ENCODE assay signal across 8 cellular contexts in the genomic region with DNA sequence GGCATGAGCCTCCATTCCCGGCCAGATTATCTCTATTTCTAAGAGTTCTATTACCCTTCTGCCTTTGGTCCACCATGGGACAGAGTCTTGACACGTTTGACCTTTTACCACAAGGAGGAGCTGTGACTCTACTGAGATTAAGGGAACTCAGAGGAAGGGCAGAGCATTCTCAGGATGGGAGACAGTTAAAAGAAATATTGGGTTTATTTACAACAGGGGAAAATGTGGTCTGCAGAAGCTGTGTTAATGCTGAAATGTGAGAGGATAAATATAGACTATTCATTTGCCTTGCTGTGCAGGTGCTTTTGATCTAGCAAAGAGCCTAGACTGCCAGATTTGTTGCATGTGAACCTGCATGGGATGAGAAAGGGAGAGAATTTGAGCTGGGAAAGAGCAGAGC. TPM values are rescaled to one million over a fixed set of nuclear protein-coding genes. Genes with fewer than 3 reads are reported as not detected.
DNase-seq lines count a peak whose midpoint lies in the region; ATAC-seq, FAIRE-seq and TF ChIP-seq lines count a peak whose summit lies in the region.

No MANE protein-coding gene starts in this region.

- no peak overlapping the region for H3K27ac ChIP-seq in left ventricle myocardium inferior (replicated peaks)
- H3K27ac ChIP-seq in heart left ventricle: no peak overlapping the region
- H3K27ac ChIP-seq in dorsolateral prefrontal cortex: no peak overlapping the region

- TF ChIP-seq CTCF in left ventricle myocardium inferior (IDR thresholded peaks at IDR 0.05; ENCODE audit: borderline replicate concordance): peak; percentile 23
- TF ChIP-seq CTCF in heart left ventricle (IDR thresholded peaks at IDR 0.05): peak in 6 of 12 donors; percentile 10 to 35 (median 20)
- TF ChIP-seq CTCF in dorsolateral prefrontal cortex (IDR thresholded peaks at IDR 0.05 in 54 of 56, conservative IDR thresholded peaks at IDR 0.05 in 2 of 56; ENCODE audit: low read depth in 1 of 56, partially characterized antibody in 56 of 56): peak in 54 of 56 donors; percentile 17 to 67 (median 45)

- H3K4me3 ChIP-seq in left ventricle myocardium inferior (no peak overlapping the region), heart left ventricle (no peak overlapping the region), dorsolateral prefrontal cortex (no peak overlapping the region)

- WGBS in heart left ventricle, 4 donors: 5 to 24% (median 9%) methylated on average over 2 of the region's 2 CpGs

- intact Hi-C loops in left ventricle myocardium inferior (cut with micrococcal nuclease) (no loop called here), heart left ventricle (cut with DNase I) (no loop called here), dorsolateral prefrontal cortex (cut with DNase I) (loop anchor here in 1 of 2 donors (1.0 kb wide), 1 partner anchor 49 kb away; no protein-coding TSS in a partner anchor)

- H3K9me3 ChIP-seq in left ventricle myocardium inferior (replicated peaks) (no peaks in the 10 kb centered on the region), heart left ventricle (no peaks in the 10 kb centered on the region)

- FAIRE-seq in urothelium cell line (lab: Jason Lieb, UNC): no peak

- H3K4me1 ChIP-seq in left ventricle myocardium inferior: no peaks in the 10 kb centered on the region
- no peaks in the 10 kb centered on the region for H3K4me1 ChIP-seq in heart left ventricle

- H3K36me3 ChIP-seq in left ventricle myocardium inferior (no peaks in the 10 kb centered on the region), heart left ventricle (no peaks in the 10 kb centered on the region)

- no peak for TF ChIP-seq POLR2A in heart left ventricle (IDR thresholded peaks at IDR 0.05)

- DNase-seq in left ventricle myocardium inferior: no peak
- no peak for DNase-seq in heart left ventricle
- DNase-seq in MV-4-11 (lab: John Stamatoyannopoulos, UW): peak; percentile 37
- DNase-seq in dorsolateral prefrontal cortex: no peak
- DNase-seq in urothelium cell line (ENCODE audit: low spot score): peak; percentile 31
- no peak for DNase-seq in NCI-H2227 treated with DMSO at 0.1 percent for 48 hours (lab: John Stamatoyannopoulos, UW)

- H3K27me3 ChIP-seq in left ventricle myocardium inferior (ENCODE audit: low read depth) (peaks cover 40% of the 10 kb centered on the region), heart left ventricle (peaks cover 0 to 18% (median 0%) of the 10 kb centered on the region in 9 donors), dorsolateral prefrontal cortex (peaks cover 0 to 9% (median 0%) of the 10 kb centered on the region in 45 donors)

- ATAC-seq in heart left ventricle: no peak
- no peak for ATAC-seq in HG03045 (IDR thresholded peaks at IDR 0.05; ENCODE audit: unreplicated experiment)
- no peak for ATAC-seq in esophagus mucosa

RNA-seq across cellular contexts. Expression of a gene that starts 45.8 kb away (rescaled TPM):
- not detected for total RNA-seq in left ventricle myocardium inferior
- total RNA-seq in heart left ventricle: not detected
- not detected for polyA plus RNA-seq in heart left ventricle
- not detected for total RNA-seq in dorsolateral prefrontal cortex
- total RNA-seq in esophagus mucosa: not detected

Comparison
In these comparisons a context has a peak if more than half of its experiments do, and no peak if none do; other contexts are left out.
1. DNase-seq: peak in MV-4-11 (single experiment) and urothelium cell line (single experiment); none in left ventricle myocardium inferior (single experiment), heart left ventricle (0 of 5), dorsolateral prefrontal cortex (0 of 10) and NCI-H2227 treated with DMSO at 0.1 percent for 48 hours (single experiment).